ENCODE assay signal across 2 cellular contexts in genomic region chr5:140372971-140373487, GRCh38.
TF ChIP-seq lines count a peak whose summit lies in the region.

No MANE protein-coding gene starts in this region.

TF ChIP-seq in SK-N-SH, 30 proteins besides CTCF, POLR2A, EP300 and RAD21:
- no peak for TF ChIP-seq GATA2 (CRISPR knock-in tag; IDR thresholded peaks at IDR 0.05)
- peak; percentile 57 for TF ChIP-seq GABPA (IDR thresholded peaks at IDR 0.05; ENCODE audit: low read depth)
- no peak for TF ChIP-seq NFIC (IDR thresholded peaks at IDR 0.05; ENCODE audit: borderline replicate concordance)
- no peak for TF ChIP-seq CHD2 (IDR thresholded peaks at IDR 0.05; ENCODE audit: low read length, partially characterized antibody)
- TF ChIP-seq SMC3 (IDR thresholded peaks at IDR 0.05; ENCODE audit: low read depth, low read length), result peak; percentile 65
- TF ChIP-seq FOXM1 (IDR thresholded peaks at IDR 0.05; ENCODE audit: low read depth), result no peak
- peak; percentile 35; the same call in 1 of the 2 replicates for TF ChIP-seq MXI1 (IDR thresholded peaks at IDR 0.05; ENCODE audit: low read depth, low read length)

TF ChIP-seq in GM12878, 131 proteins besides CTCF, POLR2A, EP300 and RAD21:
- TF ChIP-seq IRF3 (IDR thresholded peaks at IDR 0.05), result no peak
- TF ChIP-seq SMARCA5 (IDR thresholded peaks at IDR 0.05), result no peak
- no peak for TF ChIP-seq CHD4 (IDR thresholded peaks at IDR 0.05)
- no peak for TF ChIP-seq ASH2L (IDR thresholded peaks at IDR 0.05; ENCODE audit: borderline replicate concordance, low read depth)
- no peak for TF ChIP-seq TCF12 (IDR thresholded peaks at IDR 0.05; ENCODE audit: low read depth, low read length)
- no peak for TF ChIP-seq ELK1 (IDR thresholded peaks at IDR 0.05; ENCODE audit: low read depth, low read length)
- TF ChIP-seq MYB (IDR thresholded peaks at IDR 0.05; ENCODE audit: borderline replicate concordance, low read depth, low read length), result no peak
- no peak for TF ChIP-seq RCOR1 (conservative IDR thresholded peaks at IDR 0.05; ENCODE audit: low read depth, low read length)
- TF ChIP-seq SUZ12 (IDR thresholded peaks at IDR 0.05; ENCODE audit: unreplicated experiment), result no peak
- TF ChIP-seq TARDBP (IDR thresholded peaks at IDR 0.05; ENCODE audit: borderline replicate concordance), result no peak
- peak; percentile 75 for TF ChIP-seq SMC3 (IDR thresholded peaks at IDR 0.05; ENCODE audit: borderline replicate concordance, low read length)
- no peak for TF ChIP-seq ATF2 (IDR thresholded peaks at IDR 0.05; ENCODE audit: low read length)
- TF ChIP-seq PBX3 (IDR thresholded peaks at IDR 0.05; ENCODE audit: insufficient replicate concordance, low read depth, low read length), result no peak
- TF ChIP-seq KDM1A (IDR thresholded peaks at IDR 0.05; ENCODE audit: borderline replicate concordance), result no peak
- TF ChIP-seq EZH2 (IDR thresholded peaks at IDR 0.05; ENCODE audit: borderline replicate concordance, control insufficient read depth, low read depth, low read length), result no peak
- TF ChIP-seq BMI1 (IDR thresholded peaks at IDR 0.05; ENCODE audit: borderline replicate concordance), result no peak
- TF ChIP-seq PAX5 (IDR thresholded peaks at IDR 0.05; ENCODE audit: borderline replicate concordance, low read depth, low read length), result no peak
- no peak for TF ChIP-seq ESRRA (IDR thresholded peaks at IDR 0.05; ENCODE audit: low read length)
- TF ChIP-seq CBX5 (IDR thresholded peaks at IDR 0.05; ENCODE audit: low read depth), result no peak
- peak; percentile 60; the same call in 1 of the 2 replicates for TF ChIP-seq RUNX3 (IDR thresholded peaks at IDR 0.05; ENCODE audit: low read length)
- peak; percentile 42; a peak in 3 of 4 replicates for TF ChIP-seq IKZF2 (IDR thresholded peaks at IDR 0.05)
- no peak for TF ChIP-seq YBX1 (IDR thresholded peaks at IDR 0.05)
- no peak for TF ChIP-seq CHD1 (IDR thresholded peaks at IDR 0.05; ENCODE audit: low read depth, low read length)
- TF ChIP-seq MTA3 (IDR thresholded peaks at IDR 0.05; ENCODE audit: borderline replicate concordance, low read length), result no peak
- TF ChIP-seq PML (IDR thresholded peaks at IDR 0.05; ENCODE audit: low read length), result no peak
- 0 out of 2 replicates have a peak, but pooled peaks have one; percentile 21 for TF ChIP-seq SPI1 (IDR thresholded peaks at IDR 0.05; ENCODE audit: borderline replicate concordance, insufficient read depth, low read depth, low read length)
- TF ChIP-seq ZNF217 (IDR thresholded peaks at IDR 0.05), result no peak
- no peak for TF ChIP-seq NR2F1 (conservative IDR thresholded peaks at IDR 0.05)
- TF ChIP-seq CREM (IDR thresholded peaks at IDR 0.05; ENCODE audit: low read depth), result no peak
- peak; percentile 47; the same call in 1 of the 2 replicates for TF ChIP-seq IKZF1 (conservative IDR thresholded peaks at IDR 0.05)
- TF ChIP-seq YY1 (IDR thresholded peaks at IDR 0.05; ENCODE audit: low read depth, low read length), result 0 out of 2 replicates have a peak, but pooled peaks have one; percentile 36
- no peak for TF ChIP-seq STAT3 (IDR thresholded peaks at IDR 0.05; ENCODE audit: low read depth, low read length)
